Comparison of ENCODE assay signal across 16 cellular contexts in genomic region chr5:151066920-151067319, GRCh38. TPM values are rescaled to one million over a fixed set of nuclear protein-coding genes. Genes with fewer than 3 reads are reported as not detected.
DNase-seq lines count a peak whose midpoint lies in the region; ATAC-seq, FAIRE-seq and TF ChIP-seq lines count a peak whose summit lies in the region.
"Had no signal": no experiment of that assay in that cellular context is flagged by ENCODE, and none has a peak within 500 bp of the region (broad histone marks: within the 10 kb centered on the region; RNA-seq: fewer than 3 reads in every experiment).

No MANE protein-coding gene starts in this region.

- CTCF ChIA-PET in CD4-positive, alpha-beta T cell (lab: Charles Lee) = no interaction called here

- H2AFZ ChIP-seq in astrocyte (ENCODE audit: low read depth, low read length) = no peak overlapping the region

- H3K27ac ChIP-seq in CD4-positive, alpha-beta T cell (ENCODE audit: low read depth, low read length) = no peak overlapping the region
- H3K27ac ChIP-seq in astrocyte (ENCODE audit: low read depth, low read length) (no peak overlapping the region), psoas muscle (peak overlapping the region; percentile 81)
- H3K27ac ChIP-seq: ovary had no signal

- H3K9ac ChIP-seq in astrocyte (ENCODE audit: low read length) = no peak overlapping the region

- H3K4me3 Mint-ChIP-seq in CD4-positive, alpha-beta T cell = no peak overlapping the region
- H3K4me3 Mint-ChIP-seq in astrocyte (ENCODE audit: unreplicated experiment) = peak overlapping the region; percentile 56

- H4K20me1 ChIP-seq in astrocyte (ENCODE audit: insufficient read depth, low read length) = peaks cover 21% of the 10 kb centered on the region

- ATAC-seq in CD4-positive, alpha-beta T cell (ENCODE audit: poor library complexity) = no peak
- ATAC-seq in psoas muscle = no peak
- ATAC-seq: SK-N-SH treated with all-trans-retinoic acid at 6 μM for 48 hours had no signal

- no peak overlapping the region for H3K4me2 ChIP-seq in astrocyte (ENCODE audit: low read length)

- no peak for DNase-seq in CD4-positive, alpha-beta T cell
- DNase-seq in GM19239 (ENCODE audit: insufficient read length, low spot score) (no peak), astrocyte (ENCODE audit: low read depth) (no peak), psoas muscle (no peak), DMS79 treated with DMSO at 0.1 percent for 48 hours (lab: John Stamatoyannopoulos, UW) (no peak), AML-193 (lab: John Stamatoyannopoulos, UW) (no peak), KBM-7 (no peak)
- DNase-seq: activated CD4-positive, alpha-beta T cell treated with anti-CD3 and anti-CD28 coated beads, Interleukin-2, amount 50 U/mL, for 1 hour; NCI-H1436; ovary; stimulated activated CD4-positive, alpha-beta T cell treated with anti-CD3 and anti-CD28 coated beads, Interleukin-2, amount 100 ng/mL, for 48 hours had no signal

- peaks cover 46% of the 10 kb centered on the region for H3K4me1 ChIP-seq in astrocyte (ENCODE audit: insufficient read depth, low read length)
- peaks cover 92% of the 10 kb centered on the region for H3K4me1 ChIP-seq in psoas muscle
- H3K4me1 ChIP-seq: HAP-1 had no signal

- H3K9me3 Mint-ChIP-seq in CD4-positive, alpha-beta T cell = no peaks in the 10 kb centered on the region
- H3K9me3 Mint-ChIP-seq in astrocyte (ENCODE audit: unreplicated experiment) = no peaks in the 10 kb centered on the region

- H3K9me3 ChIP-seq in CD4-positive, alpha-beta T cell (ENCODE audit: control insufficient read depth, low read length) = no peaks in the 10 kb centered on the region
- peaks cover 5% of the 10 kb centered on the region for H3K9me3 ChIP-seq in astrocyte (ENCODE audit: insufficient read depth, low read depth, low read length)
- no peaks in the 10 kb centered on the region for H3K9me3 ChIP-seq in psoas muscle
- H3K9me3 ChIP-seq: ascending aorta, HAP-1, ovary, thoracic aorta had no signal

- no peak for TF ChIP-seq CTCF in CD4-positive, alpha-beta T cell (IDR thresholded peaks at IDR 0.05)
- no peak for TF ChIP-seq CTCF in astrocyte (IDR thresholded peaks at IDR 0.05; ENCODE audit: insufficient read depth, low read depth, low read length)
- TF ChIP-seq CTCF in psoas muscle (IDR thresholded peaks at IDR 0.05) = no peak

- H3K27me3 Mint-ChIP-seq in CD4-positive, alpha-beta T cell = no peaks in the 10 kb centered on the region
- H3K27me3 Mint-ChIP-seq in astrocyte (ENCODE audit: low read depth, unreplicated experiment) = no peaks in the 10 kb centered on the region

- H3K4me3 ChIP-seq in astrocyte (ENCODE audit: insufficient read depth, low read depth, low read length) (no peak overlapping the region), psoas muscle (no peak overlapping the region)
- H3K4me3 ChIP-seq: ascending aorta, HAP-1, ovary, thoracic aorta had no signal

- H3K27ac Mint-ChIP-seq in CD4-positive, alpha-beta T cell = peak overlapping the region; percentile 72
- no peak overlapping the region for H3K27ac Mint-ChIP-seq in astrocyte (ENCODE audit: unreplicated experiment)

- H3K36me3 ChIP-seq in astrocyte (ENCODE audit: insufficient read depth, low read length) (peaks cover 10% of the 10 kb centered on the region), psoas muscle (ENCODE audit: insufficient read depth in 1 of 2, low read depth in 1 of 2) (peaks cover 0 to 18% of the 10 kb centered on the region in 2 donors)
- H3K36me3 ChIP-seq: ovary had no signal

- H3K4me1 Mint-ChIP-seq in CD4-positive, alpha-beta T cell (ENCODE audit: low read depth) = peaks cover 68% of the 10 kb centered on the region
- peaks cover 71% of the 10 kb centered on the region for H3K4me1 Mint-ChIP-seq in astrocyte (ENCODE audit: low read depth, unreplicated experiment)

- peak; percentile 73 for FAIRE-seq in GM19239 (lab: Jason Lieb, UNC)
- no peak for FAIRE-seq in astrocyte (lab: Jason Lieb, UNC)
- FAIRE-seq: colon had no signal

- POLR2A ChIA-PET in CD4-positive, alpha-beta T cell (lab: Charles Lee) = no interaction called here

- peaks cover 83% of the 10 kb centered on the region for H3K36me3 Mint-ChIP-seq in CD4-positive, alpha-beta T cell (ENCODE audit: low read depth)
- H3K36me3 Mint-ChIP-seq in astrocyte (ENCODE audit: low read depth, unreplicated experiment) = peaks cover 8% of the 10 kb centered on the region

- H3K79me2 ChIP-seq in astrocyte (ENCODE audit: insufficient read depth, low read length) = peaks cover 92% of the 10 kb centered on the region

- in situ Hi-C loops in KBM-7 (cut with MboI; ENCODE audit: low pct_unique_long_range_greater_than_20kb, low sequenced_read_pairs) = no loop called here

- H3K27me3 ChIP-seq in CD4-positive, alpha-beta T cell (ENCODE audit: control insufficient read depth, insufficient read depth, low read length) = no peaks in the 10 kb centered on the region
- no peaks in the 10 kb centered on the region for H3K27me3 ChIP-seq in astrocyte (ENCODE audit: insufficient read depth, low read length)
- H3K27me3 ChIP-seq in psoas muscle (ENCODE audit: insufficient read depth in 3 of 3, low read length in 2 of 3) = no peaks in the 10 kb centered on the region
- H3K27me3 ChIP-seq: ascending aorta, ovary had no signal

- WGBS in psoas muscle, 3 donors = 64 to 76% (median 66%) methylated on average over 6 of the region's 6 CpGs

- intact Hi-C loops in CD4-positive, alpha-beta T cell (cut with DNase I, micrococcal nuclease) = no loop called here
- intact Hi-C loops in psoas muscle (cut with DNase I) = no loop called here

RNA-seq across cellular contexts. Expression of gene TNIP1, which starts 13.9 kb away (rescaled TPM):
- 100 to 1,000 TPM; 110 to 115 TPM for total RNA-seq in CD4-positive, alpha-beta T cell
- total RNA-seq in astrocyte (98.5 and 119 TPM in 2 replicates), psoas muscle (100 to 1,000 TPM; 114 to 218 (median 149) TPM)
- polyA plus RNA-seq in psoas muscle = 100 to 1,000 TPM in 2 of 3 donors, 10 to 100 TPM in 1; 55.5 to 167 (median 106) TPM

RNA-seq across cellular contexts. Expression of gene GPX3, which starts 46.5 kb away (rescaled TPM):
- total RNA-seq in CD4-positive, alpha-beta T cell = under 1 TPM in 1 of 2 experiments, not detected in 1; 0.58 TPM
- total RNA-seq in astrocyte (12.2 and 15.6 TPM in 2 replicates), psoas muscle (100 to 1,000 TPM; 447 to 852 (median 690) TPM)
- polyA plus RNA-seq in psoas muscle = 100 to 1,000 TPM; 551 to 766 (median 552) TPM

Comparison
In these comparisons a context has a peak if more than half of its experiments do, and no peak if none do; other contexts are left out.
1. RNA of gene GPX3, which starts 46.5 kb away (total RNA-seq): 447 to 852 TPM in psoas muscle; 12.2 to 15.6 TPM in astrocyte and 0.58 TPM in CD4-positive, alpha-beta T cell; every median in the first group is over 10 times any median in the second.